8 cellular contexts compared by ENCODE assay signal in the genomic region with DNA sequence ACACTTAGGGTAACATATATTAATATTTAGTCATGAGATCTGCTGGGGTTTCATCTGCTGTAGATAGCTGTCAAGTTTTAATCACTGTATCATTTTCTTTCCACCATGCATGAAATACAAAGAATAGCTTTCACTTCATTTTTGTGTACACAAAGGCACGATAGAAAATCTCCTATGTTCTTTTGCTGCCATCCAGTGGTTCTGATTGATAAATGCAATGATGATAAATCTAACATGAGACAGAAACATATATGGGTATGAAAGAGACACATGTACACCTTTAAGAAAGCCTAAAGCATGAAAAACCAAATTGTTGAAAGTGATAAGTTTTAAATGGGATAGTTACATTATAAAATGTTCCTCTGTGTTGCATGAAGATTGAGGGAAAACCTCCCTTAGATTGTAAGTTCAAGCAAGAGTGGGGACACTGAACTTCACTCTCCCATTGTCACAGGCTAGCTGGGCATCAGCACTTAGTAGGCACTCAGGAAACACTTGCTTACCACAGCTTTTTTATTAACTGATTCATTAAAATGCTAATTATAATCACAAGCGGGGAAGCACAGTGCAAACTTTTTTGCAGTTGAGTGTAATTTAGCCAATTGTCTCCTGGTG. TPM values are rescaled to one million over a fixed set of nuclear protein-coding genes. Genes with fewer than 3 reads are reported as not detected.
DNase-seq lines count a peak whose midpoint lies in the region; ATAC-seq, FAIRE-seq and TF ChIP-seq lines count a peak whose summit lies in the region.

No MANE protein-coding gene starts in this region.

- H3K27ac ChIP-seq in upper lobe of left lung: no peak overlapping the region

- H3K36me3 ChIP-seq in upper lobe of left lung: no peaks in the 10 kb centered on the region

- WGBS in upper lobe of left lung, 2 donors: 40 to 48% methylated on average over 2 of the region's 2 CpGs

- H3K9me3 ChIP-seq in upper lobe of left lung: no peaks in the 10 kb centered on the region

- FAIRE-seq in GM12892 (lab: Jason Lieb, UNC): peak; percentile 94

- no peaks in the 10 kb centered on the region for H3K27me3 ChIP-seq in upper lobe of left lung

- peak; percentile 23 to 70 (median 59) for TF ChIP-seq CTCF in upper lobe of left lung (IDR thresholded peaks at IDR 0.05)

- TF ChIP-seq POLR2A in GM12892 (IDR thresholded peaks at IDR 0.05; ENCODE audit: low read depth, low read length): no peak
- TF ChIP-seq POLR2A in upper lobe of left lung (IDR thresholded peaks at IDR 0.05): no peak

- H3K4me1 ChIP-seq in upper lobe of left lung: peaks cover 0 to 3% (median 0%) of the 10 kb centered on the region in 4 donors

- no peak overlapping the region for H3K4me3 ChIP-seq in upper lobe of left lung

- DNase-seq in AG08396 (ENCODE audit: low spot score): peak; percentile 35
- no peak for DNase-seq in GM12892 (ENCODE audit: insufficient read length)
- DNase-seq in NCI-H2171 (lab: John Stamatoyannopoulos, UW): peak; percentile 38
- DNase-seq in amniotic stem cell (lab: John Stamatoyannopoulos, UW): peak; percentile 1
- peak; percentile 57 for DNase-seq in iris pigment epithelial cell (ENCODE audit: low read depth)
- DNase-seq in upper lobe of left lung: no peak
- DNase-seq in GM19240 (ENCODE audit: insufficient read length, low spot score): no peak

- no peak for TF ChIP-seq EP300 in upper lobe of left lung (IDR thresholded peaks at IDR 0.05)

- peak; percentile 73 for ATAC-seq in HG03108 (IDR thresholded peaks at IDR 0.05; ENCODE audit: unreplicated experiment)
- ATAC-seq in upper lobe of left lung (ENCODE audit: low FRiP score in 2 of 2): peak in 1 of 2 donors; percentile 56

RNA-seq across cellular contexts. Expression of a gene that starts 31.2 kb away (rescaled TPM):
- polyA plus RNA-seq in GM12892 (2012; ENCODE audit: missing spikeins): 39.4 TPM
- 10 to 100 TPM in 4 of 6 donors, 1 to 10 TPM in 2; 3.3 to 59.5 (median 22.0) TPM for total RNA-seq in upper lobe of left lung

Comparison
In these comparisons a context has a peak if more than half of its experiments do, and no peak if none do; other contexts are left out.
1. DNase-seq: peak in AG08396 (single experiment), NCI-H2171 (single experiment), amniotic stem cell (single experiment) and iris pigment epithelial cell (single experiment); none in GM12892 (single experiment), upper lobe of left lung (0 of 2) and GM19240 (single experiment).